In the genomic region with DNA sequence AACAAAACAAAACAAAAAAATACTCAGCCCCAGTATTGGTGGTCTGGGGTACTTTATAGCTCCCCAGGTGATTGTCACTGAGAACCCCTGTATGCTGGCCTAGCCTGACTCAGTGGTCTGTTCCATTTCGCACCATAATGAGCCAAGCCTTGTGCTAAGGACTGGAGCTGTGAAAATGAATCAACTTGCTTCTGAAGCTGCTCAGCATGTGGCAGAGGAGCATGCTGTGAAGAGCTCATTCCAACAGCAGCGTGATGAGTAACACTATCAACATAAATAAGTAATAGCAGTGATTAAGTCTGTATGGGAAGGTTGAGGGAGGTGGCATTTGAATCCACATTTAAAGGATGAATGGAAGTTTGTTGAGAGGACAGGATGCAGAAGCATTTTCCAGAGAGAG, we compare ENCODE assay signal across 1 cellular context.
TF ChIP-seq lines count a peak whose summit lies in the region.

No MANE protein-coding gene starts in this region.

TF ChIP-seq in GM23338, 12 proteins besides CTCF, POLR2A, EP300 and RAD21 (continued from another document):
- TF ChIP-seq, protein P1, sequence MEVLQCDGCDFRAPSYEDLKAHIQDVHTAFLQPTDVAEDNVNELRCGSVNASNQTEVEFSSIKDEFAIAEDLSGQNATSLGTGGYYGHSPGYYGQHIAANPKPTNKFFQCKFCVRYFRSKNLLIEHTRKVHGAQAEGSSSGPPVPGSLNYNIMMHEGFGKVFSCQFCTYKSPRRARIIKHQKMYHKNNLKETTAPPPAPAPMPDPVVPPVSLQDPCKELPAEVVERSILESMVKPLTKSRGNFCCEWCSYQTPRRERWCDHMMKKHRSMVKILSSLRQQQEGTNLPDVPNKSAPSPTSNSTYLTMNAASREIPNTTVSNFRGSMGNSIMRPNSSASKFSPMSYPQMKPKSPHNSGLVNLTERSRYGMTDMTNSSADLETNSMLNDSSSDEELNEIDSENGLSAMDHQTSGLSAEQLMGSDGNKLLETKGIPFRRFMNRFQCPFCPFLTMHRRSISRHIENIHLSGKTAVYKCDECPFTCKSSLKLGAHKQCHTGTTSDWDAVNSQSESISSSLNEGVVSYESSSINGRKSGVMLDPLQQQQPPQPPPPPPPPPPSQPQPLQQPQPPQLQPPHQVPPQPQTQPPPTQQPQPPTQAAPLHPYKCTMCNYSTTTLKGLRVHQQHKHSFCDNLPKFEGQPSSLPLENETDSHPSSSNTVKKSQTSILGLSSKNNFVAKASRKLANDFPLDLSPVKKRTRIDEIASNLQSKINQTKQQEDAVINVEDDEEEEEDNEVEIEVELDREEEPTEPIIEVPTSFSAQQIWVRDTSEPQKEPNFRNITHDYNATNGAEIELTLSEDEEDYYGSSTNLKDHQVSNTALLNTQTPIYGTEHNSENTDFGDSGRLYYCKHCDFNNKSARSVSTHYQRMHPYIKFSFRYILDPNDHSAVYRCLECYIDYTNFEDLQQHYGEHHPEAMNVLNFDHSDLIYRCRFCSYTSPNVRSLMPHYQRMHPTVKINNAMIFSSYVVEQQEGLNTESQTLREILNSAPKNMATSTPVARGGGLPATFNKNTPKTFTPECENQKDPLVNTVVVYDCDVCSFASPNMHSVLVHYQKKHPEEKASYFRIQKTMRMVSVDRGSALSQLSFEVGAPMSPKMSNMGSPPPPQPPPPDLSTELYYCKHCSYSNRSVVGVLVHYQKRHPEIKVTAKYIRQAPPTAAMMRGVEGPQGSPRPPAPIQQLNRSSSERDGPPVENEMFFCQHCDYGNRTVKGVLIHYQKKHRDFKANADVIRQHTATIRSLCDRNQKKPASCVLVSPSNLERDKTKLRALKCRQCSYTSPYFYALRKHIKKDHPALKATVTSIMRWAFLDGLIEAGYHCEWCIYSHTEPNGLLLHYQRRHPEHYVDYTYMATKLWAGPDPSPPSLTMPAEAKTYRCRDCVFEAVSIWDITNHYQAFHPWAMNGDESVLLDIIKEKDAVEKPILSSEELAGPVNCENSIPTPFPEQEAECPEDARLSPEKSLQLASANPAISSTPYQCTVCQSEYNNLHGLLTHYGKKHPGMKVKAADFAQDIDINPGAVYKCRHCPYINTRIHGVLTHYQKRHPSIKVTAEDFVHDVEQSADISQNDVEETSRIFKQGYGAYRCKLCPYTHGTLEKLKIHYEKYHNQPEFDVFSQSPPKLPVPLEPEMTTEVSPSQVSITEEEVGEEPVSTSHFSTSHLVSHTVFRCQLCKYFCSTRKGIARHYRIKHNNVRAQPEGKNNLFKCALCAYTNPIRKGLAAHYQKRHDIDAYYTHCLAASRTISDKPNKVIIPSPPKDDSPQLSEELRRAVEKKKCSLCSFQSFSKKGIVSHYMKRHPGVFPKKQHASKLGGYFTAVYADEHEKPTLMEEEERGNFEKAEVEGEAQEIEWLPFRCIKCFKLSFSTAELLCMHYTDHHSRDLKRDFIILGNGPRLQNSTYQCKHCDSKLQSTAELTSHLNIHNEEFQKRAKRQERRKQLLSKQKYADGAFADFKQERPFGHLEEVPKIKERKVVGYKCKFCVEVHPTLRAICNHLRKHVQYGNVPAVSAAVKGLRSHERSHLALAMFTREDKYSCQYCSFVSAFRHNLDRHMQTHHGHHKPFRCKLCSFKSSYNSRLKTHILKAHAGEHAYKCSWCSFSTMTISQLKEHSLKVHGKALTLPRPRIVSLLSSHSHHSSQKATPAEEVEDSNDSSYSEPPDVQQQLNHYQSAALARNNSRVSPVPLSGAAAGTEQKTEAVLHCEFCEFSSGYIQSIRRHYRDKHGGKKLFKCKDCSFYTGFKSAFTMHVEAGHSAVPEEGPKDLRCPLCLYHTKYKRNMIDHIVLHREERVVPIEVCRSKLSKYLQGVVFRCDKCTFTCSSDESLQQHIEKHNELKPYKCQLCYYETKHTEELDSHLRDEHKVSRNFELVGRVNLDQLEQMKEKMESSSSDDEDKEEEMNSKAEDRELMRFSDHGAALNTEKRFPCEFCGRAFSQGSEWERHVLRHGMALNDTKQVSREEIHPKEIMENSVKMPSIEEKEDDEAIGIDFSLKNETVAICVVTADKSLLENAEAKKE (CRISPR knock-in tag; IDR thresholded peaks at IDR 0.05), result peak; percentile 11; the same call in 1 of the 2 replicates
